Comparison of ENCODE assay signal across 2 cellular contexts in the genomic region with DNA sequence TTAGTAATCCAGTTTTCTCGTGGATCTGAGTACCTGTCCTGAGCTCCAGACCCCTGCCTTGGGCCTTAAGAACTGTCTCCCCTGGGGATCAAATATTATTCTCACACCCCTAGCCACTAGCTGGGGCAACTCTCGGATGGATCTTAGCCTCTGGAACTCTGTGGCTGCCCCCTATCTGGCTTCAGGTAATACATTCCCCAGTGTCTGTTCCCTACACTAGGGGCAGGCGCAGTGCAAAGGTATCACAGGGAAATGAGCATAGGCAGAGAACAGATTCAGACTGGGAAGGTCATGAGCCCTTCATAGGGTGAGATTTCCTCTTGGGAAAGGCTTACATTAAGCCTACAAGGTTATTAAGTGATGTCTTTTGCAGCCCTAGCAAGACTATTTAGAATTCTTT.
TF ChIP-seq lines count a peak whose summit lies in the region.

No MANE protein-coding gene starts in this region.

TF ChIP-seq in HepG2, 621 proteins besides CTCF, POLR2A, EP300 and RAD21:
- TF ChIP-seq KIAA2018 (CRISPR knock-in tag; IDR thresholded peaks at IDR 0.05; ENCODE audit: borderline replicate concordance) = no peak
- TF ChIP-seq FOXM1 (CRISPR knock-in tag; IDR thresholded peaks at IDR 0.05) = no peak
- TF ChIP-seq ZFP36L1 (CRISPR knock-in tag; IDR thresholded peaks at IDR 0.05) = no peak
- TF ChIP-seq HNF4A (CRISPR knock-in tag; IDR thresholded peaks at IDR 0.05) = no peak

TF ChIP-seq in WTC11, 78 proteins besides CTCF, POLR2A, EP300 and RAD21:
- TF ChIP-seq ATF1 (CRISPR knock-in tag; IDR thresholded peaks at IDR 0.05) = no peak
- no peak for TF ChIP-seq TEAD1 (CRISPR knock-in tag; IDR thresholded peaks at IDR 0.05)
- TF ChIP-seq, protein P1, sequence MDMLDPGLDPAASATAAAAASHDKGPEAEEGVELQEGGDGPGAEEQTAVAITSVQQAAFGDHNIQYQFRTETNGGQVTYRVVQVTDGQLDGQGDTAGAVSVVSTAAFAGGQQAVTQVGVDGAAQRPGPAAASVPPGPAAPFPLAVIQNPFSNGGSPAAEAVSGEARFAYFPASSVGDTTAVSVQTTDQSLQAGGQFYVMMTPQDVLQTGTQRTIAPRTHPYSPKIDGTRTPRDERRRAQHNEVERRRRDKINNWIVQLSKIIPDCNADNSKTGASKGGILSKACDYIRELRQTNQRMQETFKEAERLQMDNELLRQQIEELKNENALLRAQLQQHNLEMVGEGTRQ (CRISPR knock-in tag; IDR thresholded peaks at IDR 0.05) = no peak
